ENCODE assay signal across 8 cellular contexts in the genomic region with DNA sequence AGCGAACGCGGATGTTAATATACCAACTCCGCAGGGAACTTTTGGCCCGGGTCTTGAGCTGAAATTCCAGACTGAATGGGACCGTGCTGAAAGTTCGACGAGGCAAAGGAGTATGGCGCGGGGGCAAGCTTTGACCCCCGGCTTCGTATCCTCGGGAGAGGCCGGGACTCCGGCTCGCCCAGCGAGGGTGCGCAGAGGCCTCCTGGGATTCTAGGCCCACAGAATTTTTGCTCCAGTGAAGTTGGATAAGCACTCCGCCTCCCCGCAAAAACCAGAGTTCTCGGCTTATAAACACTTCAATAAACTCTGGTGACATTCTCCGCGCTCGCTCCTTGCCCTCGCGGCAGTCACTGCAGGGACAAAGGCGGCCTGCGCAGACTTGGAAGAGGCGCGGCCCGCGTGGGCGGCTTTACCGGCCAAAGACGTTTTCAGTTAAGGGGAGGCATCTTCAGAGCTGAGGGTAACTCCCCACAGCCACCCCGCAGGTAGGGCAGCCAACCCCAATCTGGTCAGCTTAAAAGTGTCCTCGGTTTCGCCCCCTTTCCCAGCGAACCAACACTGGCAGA.
A peak's percentile ranks its signal among the peaks of the same experiment; 100 is the strongest.
DNase-seq lines count a peak whose midpoint lies in the region; ATAC-seq, FAIRE-seq and TF ChIP-seq lines count a peak whose summit lies in the region.
"Had no signal": no experiment of that assay in that cellular context is flagged by ENCODE, and none has a peak within 500 bp of the region (broad histone marks: within the 10 kb centered on the region; RNA-seq: fewer than 3 reads in every experiment).

No MANE protein-coding gene starts in this region.

- no peak overlapping the region for H3K27ac ChIP-seq in HepG2 (ENCODE audit: extremely low read length, insufficient read depth, low read length)
- H3K27ac ChIP-seq: HL-60 had no signal

- POLR2A ChIA-PET in HepG2 (lab: Yijun Ruan, JAX) = interaction anchor here (5.7 kb wide), 1 partner anchor 46 kb away, joined by 74 read pairs; no protein-coding TSS in a partner anchor

- H3K36me3 Mint-ChIP-seq in brain = no peaks in the 10 kb centered on the region
- peaks cover 5% of the 10 kb centered on the region for H3K36me3 Mint-ChIP-seq in stimulated activated memory B cell treated with anti-CD40 and anti-IgM and Interleukin-4, amounts not matched to agents 10 μg/mL and 1 μg/mL and 100 μg/mL, for 72 hours

- no peak overlapping the region for H2AFZ ChIP-seq in HepG2 (ENCODE audit: low read length)

- H3K4me1 ChIP-seq in HepG2 (ENCODE audit: insufficient read depth, low read length) = peaks cover 44% of the 10 kb centered on the region

- peak overlapping the region; percentile 83 for H3K4me3 ChIP-seq in Jurkat, Clone E6-1 (ENCODE audit: low read length)
- H3K4me3 ChIP-seq in HepG2 (replicated peaks in 1 of 3; ENCODE audit: insufficient read depth in 1 of 3, low read depth in 2 of 3, low read length in 3 of 3) = no peak overlapping the region

- no peak overlapping the region for H3K4me2 ChIP-seq in HepG2 (ENCODE audit: low read depth, low read length)

- H3K9ac ChIP-seq in HepG2 (ENCODE audit: insufficient read depth, low read depth, low read length) = no peak overlapping the region

- H3K9me3 Mint-ChIP-seq in brain = peaks cover 4 to 28% (median 19%) of the 10 kb centered on the region in 5 experiments
- H3K9me3 Mint-ChIP-seq in stimulated activated memory B cell treated with anti-CD40 and anti-IgM and Interleukin-4, amounts not matched to agents 10 μg/mL and 1 μg/mL and 100 μg/mL, for 72 hours = no peaks in the 10 kb centered on the region

- H3K9me3 ChIP-seq in HepG2 (ENCODE audit: low read length) = no peaks in the 10 kb centered on the region

- TF ChIP-seq POLR2A in HepG2 (IDR thresholded peaks at IDR 0.05; ENCODE audit: insufficient read depth in 1 of 2, low read depth in 2 of 2, low read length in 2 of 2) = no peak

- no peak for TF ChIP-seq RAD21 in HepG2 (CRISPR knock-in tag; IDR thresholded peaks at IDR 0.05)

- ATAC-seq in HepG2 (no peak), HG02884 (IDR thresholded peaks at IDR 0.05; ENCODE audit: unreplicated experiment) (no peak)
- no peak for ATAC-seq in stimulated activated memory B cell treated with anti-CD40 and anti-IgM and Interleukin-4, amounts not matched to agents 10 μg/mL and 1 μg/mL and 100 μg/mL, for 72 hours

- DNase-seq in Jurkat, Clone E6-1 (ENCODE audit: low read depth, low spot score) = no peak
- no peak for DNase-seq in HepG2 (ENCODE audit: low spot score)
- DNase-seq in posterior vena cava (ENCODE audit: low spot score) = no peak
- no peak for DNase-seq in effector CD8-positive, alpha-beta T cell (lab: John Stamatoyannopoulos, UW)

- CTCF ChIA-PET in HepG2 (lab: Yijun Ruan, JAX; ENCODE audit: low intra/inter-chr PET ratio, low total read pairs) = no interaction called here

- in situ Hi-C loops in HepG2 (cut with HindIII; ENCODE audit: extremely low pct_ligation_motif_present, low pct_unique_long_range_greater_than_20kb) = no loop called here

- FAIRE-seq in HepG2 (lab: Jason Lieb, UNC) = no peak

- H3K79me2 ChIP-seq in HepG2 (ENCODE audit: insufficient read depth, low read length) = peaks cover 8% of the 10 kb centered on the region

- TF ChIP-seq CTCF in brain (conservative IDR thresholded peaks at IDR 0.05) = no peak
- TF ChIP-seq CTCF in HepG2 (CRISPR knock-in tag; IDR thresholded peaks at IDR 0.05) = no peak

- H4K20me1 ChIP-seq in HepG2 (ENCODE audit: insufficient read depth, low read length) = no peaks in the 10 kb centered on the region

- H3K36me3 ChIP-seq in HepG2 (replicated peaks in 1 of 2; ENCODE audit: control insufficient read depth in 1 of 2, insufficient read depth in 2 of 2, low read length in 2 of 2) = no peaks in the 10 kb centered on the region

- intact Hi-C loops in HepG2 (cut with micrococcal nuclease; ENCODE audit: unreplicated experiment) = loop anchor here (10.0 kb wide), 1 partner anchor 57 kb away; no protein-coding TSS in a partner anchor
- intact Hi-C loops in posterior vena cava (cut with DNase I) = loop anchor here (5.0 kb wide), 1 partner anchor 46 kb away; no protein-coding TSS in a partner anchor

- H3K27me3 Mint-ChIP-seq in brain = peaks cover 73% of the 10 kb centered on the region
- H3K27me3 Mint-ChIP-seq in stimulated activated memory B cell treated with anti-CD40 and anti-IgM and Interleukin-4, amounts not matched to agents 10 μg/mL and 1 μg/mL and 100 μg/mL, for 72 hours = peaks cover 7% of the 10 kb centered on the region

- TF ChIP-seq EP300 in HepG2 (IDR thresholded peaks at IDR 0.05; ENCODE audit: low read depth in 2 of 2, low read length in 2 of 2) = no peak
- TF ChIP-seq EP300 in HepG2 (CRISPR knock-in tag; IDR thresholded peaks at IDR 0.05; ENCODE audit: borderline replicate concordance) = no peak

- peaks cover 3 to 30% of the 10 kb centered on the region in 2 experiments; a peak in 3 of 5 replicates for H3K27me3 ChIP-seq in HepG2 (ENCODE audit: control insufficient read depth in 1 of 2, insufficient read depth in 2 of 2, low read length in 2 of 2)

- H3K4me3 Mint-ChIP-seq in brain = peak overlapping the region in 4 of 5 experiments; percentile 58 to 88 (median 84)
- peak overlapping the region; percentile 87 for H3K4me3 Mint-ChIP-seq in stimulated activated memory B cell treated with anti-CD40 and anti-IgM and Interleukin-4, amounts not matched to agents 10 μg/mL and 1 μg/mL and 100 μg/mL, for 72 hours

- peaks cover 73% of the 10 kb centered on the region for H3K4me1 Mint-ChIP-seq in brain
- peaks cover 66% of the 10 kb centered on the region for H3K4me1 Mint-ChIP-seq in stimulated activated memory B cell treated with anti-CD40 and anti-IgM and Interleukin-4, amounts not matched to agents 10 μg/mL and 1 μg/mL and 100 μg/mL, for 72 hours

- 93% methylated on average over 29 of the region's 39 CpGs for WGBS in HepG2 (ENCODE audit: low lambda C conversion rate)

- peak overlapping the region in 1 of 5 experiments; percentile 70 for H3K27ac Mint-ChIP-seq in brain
- H3K27ac Mint-ChIP-seq in stimulated activated memory B cell treated with anti-CD40 and anti-IgM and Interleukin-4, amounts not matched to agents 10 μg/mL and 1 μg/mL and 100 μg/mL, for 72 hours = peak overlapping the region; percentile 99

- no TSS peak for BruUV-seq in HepG2 (replicated peaks; lab: Mats Ljungman, UMichigan)

TF ChIP-seq in HepG2, 621 proteins besides CTCF, POLR2A, EP300 and RAD21:
- TF ChIP-seq, protein P1, sequence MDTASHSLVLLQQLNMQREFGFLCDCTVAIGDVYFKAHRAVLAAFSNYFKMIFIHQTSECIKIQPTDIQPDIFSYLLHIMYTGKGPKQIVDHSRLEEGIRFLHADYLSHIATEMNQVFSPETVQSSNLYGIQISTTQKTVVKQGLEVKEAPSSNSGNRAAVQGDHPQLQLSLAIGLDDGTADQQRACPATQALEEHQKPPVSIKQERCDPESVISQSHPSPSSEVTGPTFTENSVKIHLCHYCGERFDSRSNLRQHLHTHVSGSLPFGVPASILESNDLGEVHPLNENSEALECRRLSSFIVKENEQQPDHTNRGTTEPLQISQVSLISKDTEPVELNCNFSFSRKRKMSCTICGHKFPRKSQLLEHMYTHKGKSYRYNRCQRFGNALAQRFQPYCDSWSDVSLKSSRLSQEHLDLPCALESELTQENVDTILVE (CRISPR knock-in tag; IDR thresholded peaks at IDR 0.05) = no peak
- TF ChIP-seq AGO2 (optimal IDR thresholded peaks at IDR 0.05; ENCODE audit: low read depth, low read length) = peak; percentile 1
